ENCODE assay signal across 25 cellular contexts in genomic region chr5:60685028-60685427, GRCh38.
"Had no signal": no experiment of that assay in that cellular context is flagged by ENCODE, and none has a peak within 500 bp of the region (broad histone marks: within the 10 kb centered on the region; RNA-seq: fewer than 3 reads in every experiment).

No MANE protein-coding gene starts in this region.

- H3K4me3 Mint-ChIP-seq: activated CD4-positive, alpha-beta memory T cell treated with anti-CD3 and anti-CD28 coated beads for 36 hours; activated CD4-positive, alpha-beta T cell treated with anti-CD3 and anti-CD28 coated beads, Interleukin-2, amount 10 ng/mL, durations not matched to agents 7 days and 5 days; activated T-cell treated with anti-CD3 and anti-CD28 coated beads, Interleukin-2, amount 50 U/mL, for 4 hours; T-helper 17 cell; WTC11 had no signal

- H3K27ac Mint-ChIP-seq: activated CD4-positive, alpha-beta memory T cell treated with anti-CD3 and anti-CD28 coated beads for 36 hours; activated CD4-positive, alpha-beta T cell treated with anti-CD3 and anti-CD28 coated beads, Interleukin-2, amount 10 ng/mL, durations not matched to agents 7 days and 5 days; activated naive CD4-positive, alpha-beta T cell treated with anti-CD3 and anti-CD28 coated beads, Interleukin-2, amount 50 U/mL, for 72 hours; T-helper 17 cell had no signal

- H3K9me3 Mint-ChIP-seq: activated CD4-positive, alpha-beta memory T cell treated with anti-CD3 and anti-CD28 coated beads for 36 hours; activated naive CD4-positive, alpha-beta T cell treated with anti-CD3 and anti-CD28 coated beads, Interleukin-2, amount 50 U/mL, for 72 hours; activated T-cell treated with anti-CD3 and anti-CD28 coated beads, Interleukin-2, amount 50 U/mL, for 4 hours; WTC11 had no signal

- ATAC-seq: activated naive CD4-positive, alpha-beta T cell treated with anti-CD3 and anti-CD28 coated beads, Interleukin-2, amount 50 U/mL, for 72 hours; activated T-cell treated with anti-CD3 and anti-CD28 coated beads, Interleukin-2, amount 50 U/mL, for 4 hours; T-helper 17 cell; WTC11 had no signal

- DNase-seq: activated CD4-positive, alpha-beta memory T cell treated with anti-CD3 and anti-CD28 coated beads for 36 hours; activated CD4-positive, alpha-beta T cell treated with anti-CD3 and anti-CD28 coated beads, Interleukin-2, amount 10 ng/mL, durations not matched to agents 7 days and 5 days; activated CD4-positive, CD25-positive, alpha-beta regulatory T cell treated with anti-CD3 and anti-CD28 coated beads, Interleukin-2, amount 50 U/mL, for 72 hours; activated CD8-positive, alpha-beta memory T cell treated with anti-CD3 and anti-CD28 coated beads for 24 hours; activated effector memory CD4-positive, alpha-beta T cell treated with anti-CD3 and anti-CD28 coated beads, Interleukin-2, amount 50 U/mL, for 16 hours; activated naive CD4-positive, alpha-beta T cell treated with Interleukin-2 at 50 U/mL for 16 hours; activated T-cell treated with anti-CD3 and anti-CD28 coated beads, Interleukin-2, amount 50 U/mL, for 4 hours; amygdala; central memory CD4-positive, alpha-beta T cell; MM.1S; NCI-H1105 treated with DMSO at 0.1 percent for 48 hours; NCI-H1436 treated with DMSO at 0.1 percent for 48 hours; NCI-H187; NCI-H2081; NCI-H2171; NCI-H2227 treated with DMSO at 0.1 percent for 48 hours; NCI-H446 treated with DMSO at 0.1 percent for 48 hours; NCI-H524 treated with DMSO at 0.1 percent for 48 hours; NCI-H748 treated with DMSO at 0.1 percent for 48 hours; SIG-M5; T-helper 17 cell; T-helper 9 cell had no signal

- FAIRE-seq: astrocyte had no signal

- H3K27me3 Mint-ChIP-seq: activated CD4-positive, alpha-beta memory T cell treated with anti-CD3 and anti-CD28 coated beads for 36 hours; activated CD4-positive, alpha-beta T cell treated with anti-CD3 and anti-CD28 coated beads, Interleukin-2, amount 10 ng/mL, durations not matched to agents 7 days and 5 days; T-helper 17 cell had no signal
